In genomic region chr4:108529984-108530901, GRCh38 we compare ENCODE assay signal across 1 cellular context.
TF ChIP-seq lines count a peak whose summit lies in the region.

No MANE protein-coding gene starts in this region.

TF ChIP-seq in K562, 482 proteins besides CTCF, POLR2A, EP300 and RAD21 (continued from another document):
- TF ChIP-seq MAX (CRISPR knock-in tag; IDR thresholded peaks at IDR 0.05) (no peak), THRAP3 (IDR thresholded peaks at IDR 0.05; ENCODE audit: borderline replicate concordance) (no peak), ZBTB2 (IDR thresholded peaks at IDR 0.05) (no peak)
TF ChIP-seq in K562: peak in this region for 0.
